35 cellular contexts compared by ENCODE assay signal in genomic region chr6:41045664-41046063, GRCh38. TPM values are rescaled to one million over a fixed set of nuclear protein-coding genes. Genes with fewer than 3 reads are reported as not detected.
"Had no signal": no experiment of that assay in that cellular context is flagged by ENCODE, and none has a peak within 500 bp of the region (broad histone marks: within the 10 kb centered on the region; RNA-seq: fewer than 3 reads in every experiment).

No MANE protein-coding gene starts in this region.

- H3K27me3 ChIP-seq: uterus had no signal

- H3K9me3 ChIP-seq: lower lobe of right lung, psoas muscle, uterus had no signal

- H3K4me1 ChIP-seq: lower lobe of right lung, parathyroid adenoma, uterus had no signal

- H3K36me3 ChIP-seq: lower lobe of right lung, uterus had no signal

- H3K27ac ChIP-seq: lower lobe of right lung, parathyroid adenoma, psoas muscle, uterus, VCaP had no signal

- H3K9ac ChIP-seq: parathyroid adenoma had no signal

- ATAC-seq: esophagus mucosa; left colon; lower lobe of right lung; naive thymus-derived CD8-positive, alpha-beta T cell; psoas muscle; stimulated activated memory B cell treated with anti-CD40 and anti-IgM and Interleukin-4, amounts not matched to agents 10 μg/mL and 1 μg/mL and 100 μg/mL, for 72 hours; stimulated activated naive CD8-positive, alpha-beta T cell treated with anti-CD3 and anti-CD28 coated beads, Interleukin-15, amount 100 ng/mL, for 72 hours had no signal

- H3K4me3 ChIP-seq: lower lobe of right lung, psoas muscle, smooth muscle cell, uterus had no signal

- DNase-seq: activated CD4-positive, alpha-beta T cell treated with anti-CD3 and anti-CD28 coated beads for 4 hours; activated CD4-positive, alpha-beta T cell treated with anti-CD3 and anti-CD28 coated beads, Interleukin-2, amount 50 U/mL, for 4 hours; activated gamma-delta T cell treated with Interleukin-2 at 50 U/mL for 16 hours; activated naive CD4-positive, alpha-beta T cell treated with anti-CD3 and anti-CD28 coated beads, Interleukin-2, amount 50 U/mL, for 16 hours; activated T-cell treated with anti-CD3 and anti-CD28 coated beads, Interleukin-2, amount 50 U/mL, for 1 hour; amniotic stem cell; central memory CD4-positive, alpha-beta T cell; endodermal cell; foreskin fibroblast; head of caudate nucleus; hypothalamus; immature natural killer cell; kidney; left colon; lower lobe of right lung; mesenchymal stem cell; naive thymus-derived CD8-positive, alpha-beta T cell; nucleus accumbens; psoas muscle; stimulated activated CD4-positive, alpha-beta T cell treated with anti-CD3 and anti-CD28 coated beads, Interleukin-1b, Interleukin-23, amount 100 ng/mL, for 48 hours; stimulated activated CD4-positive, alpha-beta T cell treated with anti-CD3 and anti-CD28 coated beads, Interleukin-4, amount 100 ng/mL, for 4 hours; stimulated activated CD8-positive, alpha-beta memory T cell treated with anti-CD3 and anti-CD28 coated beads, Interleukin-4, amount 100 ng/mL, for 48 hours; stimulated activated naive CD8-positive, alpha-beta T cell treated with anti-CD3 and anti-CD28 coated beads, Interleukin-15, amount 100 ng/mL, for 72 hours; substantia nigra; T-helper 9 cell; uterus had no signal

- FAIRE-seq: astrocyte, kidney, TTC549 had no signal

RNA-seq across cellular contexts. Expression of gene TSPO2, which starts 3.4 kb away (rescaled TPM):
- total RNA-seq: activated T-helper 1 cell treated with anti-CD3 and anti-CD28 coated beads, Interleukin-12 subunit alpha, Interleukin-12 subunit beta, Interleukin-2, Interleukin-4 antibody, amounts not matched to agents 30 ng/mL and 10 ng/mL and 1 ng/mL, durations not matched to agents 14 hours and 24 hours and 36 hours; astrocyte; endodermal cell; esophagus mucosa; left colon; lower lobe of right lung; naive thymus-derived CD8-positive, alpha-beta T cell; neural crest cell; smooth muscle cell; uterus had no signal
- polyA plus RNA-seq: immature natural killer cell; naive thymus-derived CD8-positive, alpha-beta T cell; psoas muscle; smooth muscle cell had no signal

RNA-seq across cellular contexts. Expression of gene APOBEC2, which starts 7.3 kb away (rescaled TPM):
- total RNA-seq: activated T-helper 1 cell treated with anti-CD3 and anti-CD28 coated beads, Interleukin-12 subunit alpha, Interleukin-12 subunit beta, Interleukin-2, Interleukin-4 antibody, amounts not matched to agents 30 ng/mL and 10 ng/mL and 1 ng/mL, durations not matched to agents 14 hours and 24 hours and 36 hours; astrocyte; esophagus mucosa; kidney; left colon; naive thymus-derived CD8-positive, alpha-beta T cell; neural crest cell; smooth muscle cell; uterus had no signal
